Comparison of ENCODE assay signal across 1 cellular context in the genomic region with DNA sequence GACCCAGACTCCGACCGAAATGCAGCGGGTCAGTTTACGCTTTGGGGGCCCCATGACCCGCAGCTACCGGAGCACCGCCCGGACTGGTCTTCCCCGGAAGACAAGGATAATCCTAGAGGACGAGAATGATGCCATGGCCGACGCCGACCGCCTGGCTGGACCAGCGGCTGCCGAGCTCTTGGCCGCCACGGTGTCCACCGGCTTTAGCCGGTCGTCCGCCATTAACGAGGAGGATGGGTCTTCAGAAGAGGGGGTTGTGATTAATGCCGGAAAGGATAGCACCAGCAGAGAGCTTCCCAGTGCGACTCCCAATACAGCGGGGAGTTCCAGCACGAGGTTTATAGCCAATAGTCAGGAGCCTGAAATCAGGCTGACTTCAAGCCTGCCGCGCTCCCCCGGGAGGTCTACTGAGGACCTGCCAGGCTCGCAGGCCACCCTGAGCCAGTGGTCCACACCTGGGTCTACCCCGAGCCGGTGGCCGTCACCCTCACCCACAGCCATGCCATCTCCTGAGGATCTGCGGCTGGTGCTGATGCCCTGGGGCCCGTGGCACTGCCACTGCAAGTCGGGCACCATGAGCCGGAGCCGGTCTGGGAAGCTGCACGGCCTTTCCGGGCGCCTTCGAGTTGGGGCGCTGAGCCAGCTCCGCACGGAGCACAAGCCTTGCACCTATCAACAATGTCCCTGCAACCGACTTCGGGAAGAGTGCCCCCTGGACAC.
TF ChIP-seq lines count a peak whose summit lies in the region.

No MANE protein-coding gene starts in this region.

TF ChIP-seq in HepG2, 621 proteins besides CTCF, POLR2A, EP300 and RAD21 (continued from another document and continues in another):
- TF ChIP-seq, protein P1, sequence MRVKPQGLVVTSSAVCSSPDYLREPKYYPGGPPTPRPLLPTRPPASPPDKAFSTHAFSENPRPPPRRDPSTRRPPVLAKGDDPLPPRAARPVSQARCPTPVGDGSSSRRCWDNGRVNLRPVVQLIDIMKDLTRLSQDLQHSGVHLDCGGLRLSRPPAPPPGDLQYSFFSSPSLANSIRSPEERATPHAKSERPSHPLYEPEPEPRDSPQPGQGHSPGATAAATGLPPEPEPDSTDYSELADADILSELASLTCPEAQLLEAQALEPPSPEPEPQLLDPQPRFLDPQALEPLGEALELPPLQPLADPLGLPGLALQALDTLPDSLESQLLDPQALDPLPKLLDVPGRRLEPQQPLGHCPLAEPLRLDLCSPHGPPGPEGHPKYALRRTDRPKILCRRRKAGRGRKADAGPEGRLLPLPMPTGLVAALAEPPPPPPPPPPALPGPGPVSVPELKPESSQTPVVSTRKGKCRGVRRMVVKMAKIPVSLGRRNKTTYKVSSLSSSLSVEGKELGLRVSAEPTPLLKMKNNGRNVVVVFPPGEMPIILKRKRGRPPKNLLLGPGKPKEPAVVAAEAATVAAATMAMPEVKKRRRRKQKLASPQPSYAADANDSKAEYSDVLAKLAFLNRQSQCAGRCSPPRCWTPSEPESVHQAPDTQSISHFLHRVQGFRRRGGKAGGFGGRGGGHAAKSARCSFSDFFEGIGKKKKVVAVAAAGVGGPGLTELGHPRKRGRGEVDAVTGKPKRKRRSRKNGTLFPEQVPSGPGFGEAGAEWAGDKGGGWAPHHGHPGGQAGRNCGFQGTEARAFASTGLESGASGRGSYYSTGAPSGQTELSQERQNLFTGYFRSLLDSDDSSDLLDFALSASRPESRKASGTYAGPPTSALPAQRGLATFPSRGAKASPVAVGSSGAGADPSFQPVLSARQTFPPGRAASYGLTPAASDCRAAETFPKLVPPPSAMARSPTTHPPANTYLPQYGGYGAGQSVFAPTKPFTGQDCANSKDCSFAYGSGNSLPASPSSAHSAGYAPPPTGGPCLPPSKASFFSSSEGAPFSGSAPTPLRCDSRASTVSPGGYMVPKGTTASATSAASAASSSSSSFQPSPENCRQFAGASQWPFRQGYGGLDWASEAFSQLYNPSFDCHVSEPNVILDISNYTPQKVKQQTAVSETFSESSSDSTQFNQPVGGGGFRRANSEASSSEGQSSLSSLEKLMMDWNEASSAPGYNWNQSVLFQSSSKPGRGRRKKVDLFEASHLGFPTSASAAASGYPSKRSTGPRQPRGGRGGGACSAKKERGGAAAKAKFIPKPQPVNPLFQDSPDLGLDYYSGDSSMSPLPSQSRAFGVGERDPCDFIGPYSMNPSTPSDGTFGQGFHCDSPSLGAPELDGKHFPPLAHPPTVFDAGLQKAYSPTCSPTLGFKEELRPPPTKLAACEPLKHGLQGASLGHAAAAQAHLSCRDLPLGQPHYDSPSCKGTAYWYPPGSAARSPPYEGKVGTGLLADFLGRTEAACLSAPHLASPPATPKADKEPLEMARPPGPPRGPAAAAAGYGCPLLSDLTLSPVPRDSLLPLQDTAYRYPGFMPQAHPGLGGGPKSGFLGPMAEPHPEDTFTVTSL (CRISPR knock-in tag; IDR thresholded peaks at IDR 0.05; ENCODE audit: borderline replicate concordance), result no peak
- TF ChIP-seq KDM3A (CRISPR knock-in tag; IDR thresholded peaks at IDR 0.05; ENCODE audit: low read depth) (no peak), SMAD1 (CRISPR knock-in tag; IDR thresholded peaks at IDR 0.05; ENCODE audit: borderline replicate concordance, low read depth) (no peak), ZSCAN20 (CRISPR knock-in tag; IDR thresholded peaks at IDR 0.05; ENCODE audit: borderline replicate concordance) (0 out of 2 replicates have a peak, but pooled peaks have one; percentile 41), ZNF282 (IDR thresholded peaks at IDR 0.05; ENCODE audit: partially characterized antibody) (no peak), ZSCAN30 (CRISPR knock-in tag; IDR thresholded peaks at IDR 0.05) (no peak), SRSF4 (IDR thresholded peaks at IDR 0.05; ENCODE audit: low read depth, low read length, poor library complexity, severe bottlenecking) (no peak), ZNF839 (CRISPR knock-in tag; IDR thresholded peaks at IDR 0.05; ENCODE audit: borderline replicate concordance) (peak; percentile 4; the same call in 1 of the 2 replicates), BORCS8-MEF2B (CRISPR knock-in tag; IDR thresholded peaks at IDR 0.05) (peak; percentile 81), ZMAT3 (CRISPR knock-in tag; conservative IDR thresholded peaks at IDR 0.05) (no peak), ZNF619 (CRISPR knock-in tag; IDR thresholded peaks at IDR 0.05) (no peak), ZNF350 (CRISPR knock-in tag; IDR thresholded peaks at IDR 0.05; ENCODE audit: borderline replicate concordance, low read depth) (peak; percentile 73; the same call in 1 of the 2 replicates), CBFB (CRISPR knock-in tag; IDR thresholded peaks at IDR 0.05) (no peak), CAMTA2 (CRISPR knock-in tag; IDR thresholded peaks at IDR 0.05; ENCODE audit: borderline replicate concordance) (no peak), ZFY (CRISPR knock-in tag; IDR thresholded peaks at IDR 0.05) (peak; percentile 62), FOXK1 (CRISPR knock-in tag; IDR thresholded peaks at IDR 0.05; ENCODE audit: borderline replicate concordance, low read depth) (0 out of 2 replicates have a peak, but pooled peaks have one; percentile 23), ZNF382 (CRISPR knock-in tag; IDR thresholded peaks at IDR 0.05; ENCODE audit: borderline replicate concordance) (no peak), CC2D1A (CRISPR knock-in tag; IDR thresholded peaks at IDR 0.05) (no peak), XBP1 (CRISPR knock-in tag; IDR thresholded peaks at IDR 0.05) (no peak), GZF1 (CRISPR knock-in tag; IDR thresholded peaks at IDR 0.05) (peak; percentile 48; the same call in 1 of the 2 replicates), ZNF431 (CRISPR knock-in tag; IDR thresholded peaks at IDR 0.05; ENCODE audit: borderline replicate concordance, low read depth) (no peak), IRF2 (CRISPR knock-in tag; IDR thresholded peaks at IDR 0.05) (no peak; the same call in none of the 2 replicates), HMG20B (CRISPR knock-in tag; conservative IDR thresholded peaks at IDR 0.05) (no peak), HCFC1 (IDR thresholded peaks at IDR 0.05; ENCODE audit: low read depth, low read length) (no peak), HNF4A (CRISPR knock-in tag; IDR thresholded peaks at IDR 0.05) (no peak), FLYWCH1 (CRISPR knock-in tag; IDR thresholded peaks at IDR 0.05) (no peak), U2AF2 (IDR thresholded peaks at IDR 0.05; ENCODE audit: low read depth, low read length) (no peak)
- TF ChIP-seq, protein P2, sequence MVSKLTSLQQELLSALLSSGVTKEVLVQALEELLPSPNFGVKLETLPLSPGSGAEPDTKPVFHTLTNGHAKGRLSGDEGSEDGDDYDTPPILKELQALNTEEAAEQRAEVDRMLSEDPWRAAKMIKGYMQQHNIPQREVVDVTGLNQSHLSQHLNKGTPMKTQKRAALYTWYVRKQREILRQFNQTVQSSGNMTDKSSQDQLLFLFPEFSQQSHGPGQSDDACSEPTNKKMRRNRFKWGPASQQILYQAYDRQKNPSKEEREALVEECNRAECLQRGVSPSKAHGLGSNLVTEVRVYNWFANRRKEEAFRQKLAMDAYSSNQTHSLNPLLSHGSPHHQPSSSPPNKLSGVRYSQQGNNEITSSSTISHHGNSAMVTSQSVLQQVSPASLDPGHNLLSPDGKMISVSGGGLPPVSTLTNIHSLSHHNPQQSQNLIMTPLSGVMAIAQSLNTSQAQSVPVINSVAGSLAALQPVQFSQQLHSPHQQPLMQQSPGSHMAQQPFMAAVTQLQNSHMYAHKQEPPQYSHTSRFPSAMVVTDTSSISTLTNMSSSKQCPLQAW (CRISPR knock-in tag; IDR thresholded peaks at IDR 0.05), result peak; percentile 14; the same call in 1 of the 2 replicates
- TF ChIP-seq, protein P3, sequence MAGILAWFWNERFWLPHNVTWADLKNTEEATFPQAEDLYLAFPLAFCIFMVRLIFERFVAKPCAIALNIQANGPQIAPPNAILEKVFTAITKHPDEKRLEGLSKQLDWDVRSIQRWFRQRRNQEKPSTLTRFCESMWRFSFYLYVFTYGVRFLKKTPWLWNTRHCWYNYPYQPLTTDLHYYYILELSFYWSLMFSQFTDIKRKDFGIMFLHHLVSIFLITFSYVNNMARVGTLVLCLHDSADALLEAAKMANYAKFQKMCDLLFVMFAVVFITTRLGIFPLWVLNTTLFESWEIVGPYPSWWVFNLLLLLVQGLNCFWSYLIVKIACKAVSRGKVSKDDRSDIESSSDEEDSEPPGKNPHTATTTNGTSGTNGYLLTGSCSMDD (CRISPR knock-in tag; IDR thresholded peaks at IDR 0.05), result no peak
- TF ChIP-seq, protein P4, sequence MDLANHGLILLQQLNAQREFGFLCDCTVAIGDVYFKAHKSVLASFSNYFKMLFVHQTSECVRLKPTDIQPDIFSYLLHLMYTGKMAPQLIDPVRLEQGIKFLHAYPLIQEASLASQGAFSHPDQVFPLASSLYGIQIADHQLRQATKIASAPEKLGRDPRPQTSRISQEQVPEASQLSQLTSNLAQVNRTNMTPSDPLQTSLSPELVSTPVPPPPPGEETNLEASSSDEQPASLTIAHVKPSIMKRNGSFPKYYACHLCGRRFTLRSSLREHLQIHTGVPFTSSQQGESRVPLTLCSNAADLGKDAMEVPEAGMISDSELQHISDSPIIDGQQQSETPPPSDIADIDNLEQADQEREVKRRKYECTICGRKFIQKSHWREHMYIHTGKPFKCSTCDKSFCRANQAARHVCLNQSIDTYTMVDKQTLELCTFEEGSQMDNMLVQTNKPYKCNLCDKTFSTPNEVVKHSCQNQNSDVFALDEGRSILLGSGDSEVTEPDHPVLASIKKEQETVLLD (CRISPR knock-in tag; IDR thresholded peaks at IDR 0.05; ENCODE audit: low read depth), result no peak
- TF ChIP-seq, protein P5, sequence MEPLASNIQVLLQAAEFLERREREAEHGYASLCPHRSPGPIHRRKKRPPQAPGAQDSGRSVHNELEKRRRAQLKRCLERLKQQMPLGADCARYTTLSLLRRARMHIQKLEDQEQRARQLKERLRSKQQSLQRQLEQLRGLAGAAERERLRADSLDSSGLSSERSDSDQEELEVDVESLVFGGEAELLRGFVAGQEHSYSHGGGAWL (CRISPR knock-in tag; IDR thresholded peaks at IDR 0.05), result peak; percentile 76; the same call in 1 of the 2 replicates
- TF ChIP-seq, protein P6, sequence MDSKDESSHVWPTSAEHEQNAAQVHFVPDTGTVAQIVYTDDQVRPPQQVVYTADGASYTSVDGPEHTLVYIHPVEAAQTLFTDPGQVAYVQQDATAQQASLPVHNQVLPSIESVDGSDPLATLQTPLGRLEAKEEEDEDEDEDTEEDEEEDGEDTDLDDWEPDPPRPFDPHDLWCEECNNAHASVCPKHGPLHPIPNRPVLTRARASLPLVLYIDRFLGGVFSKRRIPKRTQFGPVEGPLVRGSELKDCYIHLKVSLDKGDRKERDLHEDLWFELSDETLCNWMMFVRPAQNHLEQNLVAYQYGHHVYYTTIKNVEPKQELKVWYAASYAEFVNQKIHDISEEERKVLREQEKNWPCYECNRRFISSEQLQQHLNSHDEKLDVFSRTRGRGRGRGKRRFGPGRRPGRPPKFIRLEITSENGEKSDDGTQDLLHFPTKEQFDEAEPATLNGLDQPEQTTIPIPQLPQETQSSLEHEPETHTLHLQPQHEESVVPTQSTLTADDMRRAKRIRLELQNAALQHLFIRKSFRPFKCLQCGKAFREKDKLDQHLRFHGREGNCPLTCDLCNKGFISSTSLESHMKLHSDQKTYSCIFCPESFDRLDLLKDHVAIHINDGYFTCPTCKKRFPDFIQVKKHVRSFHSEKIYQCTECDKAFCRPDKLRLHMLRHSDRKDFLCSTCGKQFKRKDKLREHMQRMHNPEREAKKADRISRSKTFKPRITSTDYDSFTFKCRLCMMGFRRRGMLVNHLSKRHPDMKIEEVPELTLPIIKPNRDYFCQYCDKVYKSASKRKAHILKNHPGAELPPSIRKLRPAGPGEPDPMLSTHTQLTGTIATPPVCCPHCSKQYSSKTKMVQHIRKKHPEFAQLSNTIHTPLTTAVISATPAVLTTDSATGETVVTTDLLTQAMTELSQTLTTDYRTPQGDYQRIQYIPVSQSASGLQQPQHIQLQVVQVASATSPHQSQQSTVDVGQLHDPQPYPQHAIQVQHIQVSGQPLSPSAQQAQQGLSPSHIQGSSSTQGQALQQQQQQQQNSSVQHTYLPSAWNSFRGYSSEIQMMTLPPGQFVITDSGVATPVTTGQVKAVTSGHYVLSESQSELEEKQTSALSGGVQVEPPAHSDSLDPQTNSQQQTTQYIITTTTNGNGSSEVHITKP (CRISPR knock-in tag; IDR thresholded peaks at IDR 0.05; ENCODE audit: low read depth), result no peak
- TF ChIP-seq, protein P7, sequence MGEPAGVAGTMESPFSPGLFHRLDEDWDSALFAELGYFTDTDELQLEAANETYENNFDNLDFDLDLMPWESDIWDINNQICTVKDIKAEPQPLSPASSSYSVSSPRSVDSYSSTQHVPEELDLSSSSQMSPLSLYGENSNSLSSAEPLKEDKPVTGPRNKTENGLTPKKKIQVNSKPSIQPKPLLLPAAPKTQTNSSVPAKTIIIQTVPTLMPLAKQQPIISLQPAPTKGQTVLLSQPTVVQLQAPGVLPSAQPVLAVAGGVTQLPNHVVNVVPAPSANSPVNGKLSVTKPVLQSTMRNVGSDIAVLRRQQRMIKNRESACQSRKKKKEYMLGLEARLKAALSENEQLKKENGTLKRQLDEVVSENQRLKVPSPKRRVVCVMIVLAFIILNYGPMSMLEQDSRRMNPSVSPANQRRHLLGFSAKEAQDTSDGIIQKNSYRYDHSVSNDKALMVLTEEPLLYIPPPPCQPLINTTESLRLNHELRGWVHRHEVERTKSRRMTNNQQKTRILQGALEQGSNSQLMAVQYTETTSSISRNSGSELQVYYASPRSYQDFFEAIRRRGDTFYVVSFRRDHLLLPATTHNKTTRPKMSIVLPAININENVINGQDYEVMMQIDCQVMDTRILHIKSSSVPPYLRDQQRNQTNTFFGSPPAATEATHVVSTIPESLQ (CRISPR knock-in tag; conservative IDR thresholded peaks at IDR 0.05), result no peak
- TF ChIP-seq, protein P8, sequence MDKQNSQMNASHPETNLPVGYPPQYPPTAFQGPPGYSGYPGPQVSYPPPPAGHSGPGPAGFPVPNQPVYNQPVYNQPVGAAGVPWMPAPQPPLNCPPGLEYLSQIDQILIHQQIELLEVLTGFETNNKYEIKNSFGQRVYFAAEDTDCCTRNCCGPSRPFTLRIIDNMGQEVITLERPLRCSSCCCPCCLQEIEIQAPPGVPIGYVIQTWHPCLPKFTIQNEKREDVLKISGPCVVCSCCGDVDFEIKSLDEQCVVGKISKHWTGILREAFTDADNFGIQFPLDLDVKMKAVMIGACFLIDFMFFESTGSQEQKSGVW (CRISPR knock-in tag; IDR thresholded peaks at IDR 0.05; ENCODE audit: borderline replicate concordance), result no peak
- TF ChIP-seq, protein P9, sequence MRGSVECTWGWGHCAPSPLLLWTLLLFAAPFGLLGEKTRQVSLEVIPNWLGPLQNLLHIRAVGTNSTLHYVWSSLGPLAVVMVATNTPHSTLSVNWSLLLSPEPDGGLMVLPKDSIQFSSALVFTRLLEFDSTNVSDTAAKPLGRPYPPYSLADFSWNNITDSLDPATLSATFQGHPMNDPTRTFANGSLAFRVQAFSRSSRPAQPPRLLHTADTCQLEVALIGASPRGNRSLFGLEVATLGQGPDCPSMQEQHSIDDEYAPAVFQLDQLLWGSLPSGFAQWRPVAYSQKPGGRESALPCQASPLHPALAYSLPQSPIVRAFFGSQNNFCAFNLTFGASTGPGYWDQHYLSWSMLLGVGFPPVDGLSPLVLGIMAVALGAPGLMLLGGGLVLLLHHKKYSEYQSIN (CRISPR knock-in tag; IDR thresholded peaks at IDR 0.05; ENCODE audit: borderline replicate concordance), result no peak
- TF ChIP-seq, protein P10, sequence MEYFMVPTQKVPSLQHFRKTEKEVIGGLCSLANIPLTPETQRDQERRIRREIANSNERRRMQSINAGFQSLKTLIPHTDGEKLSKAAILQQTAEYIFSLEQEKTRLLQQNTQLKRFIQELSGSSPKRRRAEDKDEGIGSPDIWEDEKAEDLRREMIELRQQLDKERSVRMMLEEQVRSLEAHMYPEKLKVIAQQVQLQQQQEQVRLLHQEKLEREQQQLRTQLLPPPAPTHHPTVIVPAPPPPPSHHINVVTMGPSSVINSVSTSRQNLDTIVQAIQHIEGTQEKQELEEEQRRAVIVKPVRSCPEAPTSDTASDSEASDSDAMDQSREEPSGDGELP (IDR thresholded peaks at IDR 0.05; ENCODE audit: borderline replicate concordance, low read depth), result no peak
